22 cellular contexts compared by ENCODE assay signal in the genomic region with DNA sequence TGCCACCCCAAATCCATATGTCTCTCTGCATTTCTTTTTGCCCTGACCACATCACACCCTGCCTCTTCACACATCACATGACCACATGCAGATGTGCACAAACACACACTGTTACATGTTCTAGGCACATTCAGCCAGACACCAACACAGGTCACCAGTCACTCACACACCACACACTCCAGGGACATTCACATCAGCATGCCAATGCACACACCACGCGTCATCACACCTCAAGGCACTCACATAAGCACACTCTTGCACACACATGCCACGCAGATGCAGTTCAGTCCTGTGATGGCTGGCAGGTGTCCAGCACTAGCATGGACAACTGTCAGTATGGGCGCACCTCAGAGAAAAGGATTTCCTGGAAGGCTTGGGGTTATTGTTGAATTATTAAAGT.
DNase-seq lines count a peak whose midpoint lies in the region; ATAC-seq and TF ChIP-seq lines count a peak whose summit lies in the region.
"Had no signal": no experiment of that assay in that cellular context is flagged by ENCODE, and none has a peak within 500 bp of the region (broad histone marks: within the 10 kb centered on the region; RNA-seq: fewer than 3 reads in every experiment).

No MANE protein-coding gene starts in this region.

- H3K9me2 ChIP-seq in SK-N-SH, result no peaks in the 10 kb centered on the region

- no peaks in the 10 kb centered on the region for H3F3A ChIP-seq in SK-N-SH (replicated peaks; ENCODE audit: insufficient read depth)

- H3K27me3 Mint-ChIP-seq in stimulated activated memory B cell treated with anti-CD40 and anti-IgM and Interleukin-4, amounts not matched to agents 10 μg/mL and 1 μg/mL and 100 μg/mL, for 72 hours, result peaks cover 6% of the 10 kb centered on the region

- no peak overlapping the region for H3K4me3 Mint-ChIP-seq in stimulated activated memory B cell treated with anti-CD40 and anti-IgM and Interleukin-4, amounts not matched to agents 10 μg/mL and 1 μg/mL and 100 μg/mL, for 72 hours
- H3K4me3 Mint-ChIP-seq: CD4-positive, CD25-positive, alpha-beta regulatory T cell had no signal

- no peak overlapping the region for H3K27ac Mint-ChIP-seq in stimulated activated memory B cell treated with anti-CD40 and anti-IgM and Interleukin-4, amounts not matched to agents 10 μg/mL and 1 μg/mL and 100 μg/mL, for 72 hours
- H3K27ac Mint-ChIP-seq: CD4-positive, CD25-positive, alpha-beta regulatory T cell had no signal

- TF ChIP-seq EP300 in SK-N-SH (IDR thresholded peaks at IDR 0.05; ENCODE audit: borderline replicate concordance in 1 of 2, low read depth in 1 of 2, low read length in 1 of 2) (no peak), esophagus muscularis mucosa (IDR thresholded peaks at IDR 0.05) (no peak)

- H3K36me3 ChIP-seq in SK-N-SH (replicated peaks in 1 of 2; ENCODE audit: control insufficient read depth in 1 of 2, insufficient read depth in 2 of 2, low read length in 1 of 2) (no peaks in the 10 kb centered on the region), esophagus muscularis mucosa (no peaks in the 10 kb centered on the region)
- H3K36me3 ChIP-seq: BE2C had no signal

- intact Hi-C loops in esophagus muscularis mucosa (cut with DNase I), result no loop called here

- CTCF ChIA-PET in SK-N-SH (lab: Yijun Ruan, JAX), result no interaction called here

- H3K4me1 ChIP-seq in SK-N-SH (ENCODE audit: control insufficient read depth in 1 of 2, insufficient read depth in 2 of 2, low read depth in 1 of 2, low read length in 1 of 2), result no peaks in the 10 kb centered on the region; a peak in 1 of 4 replicates
- H3K4me1 ChIP-seq in esophagus muscularis mucosa, result no peaks in the 10 kb centered on the region
- H3K4me1 ChIP-seq: BE2C had no signal

- 72% methylated on average over 4 of the region's 4 CpGs for WGBS in SK-N-SH (ENCODE audit: low lambda C conversion rate)
- 100% methylated on average over 3 of the region's 4 CpGs for WGBS in esophagus muscularis mucosa

- peak; percentile 11 for DNase-seq in SK-N-SH
- DNase-seq in HFF-Myc (ENCODE audit: extremely low read depth, low read depth), result peak; percentile 5
- DNase-seq in esophagus muscularis mucosa (ENCODE audit: extremely low spot score), result peak; percentile 87
- DNase-seq in midbrain (lab: John Stamatoyannopoulos, UW), result no peak
- DNase-seq: BE2C; CD4-positive, CD25-positive, alpha-beta regulatory T cell; DMS153; DND-41; KG1; MM.1S; NCI-H2029; NCI-H446 treated with DMSO at 0.1 percent for 48 hours; NCI-H526; NCI-H82; NK-92 treated with Interleukin-12 subunit alpha and Interleukin-12 subunit beta, amount 100 ng/mL, for 24 hours; PC-3; SJCRH30 had no signal

- H3K9me3 Mint-ChIP-seq in stimulated activated memory B cell treated with anti-CD40 and anti-IgM and Interleukin-4, amounts not matched to agents 10 μg/mL and 1 μg/mL and 100 μg/mL, for 72 hours, result peaks cover 4% of the 10 kb centered on the region

- H2AFZ ChIP-seq in SK-N-SH (ENCODE audit: low read depth), result no peak overlapping the region

- no peak for TF ChIP-seq RAD21 in SK-N-SH (IDR thresholded peaks at IDR 0.05; ENCODE audit: low read length)

- H3K27me3 ChIP-seq in SK-N-SH (ENCODE audit: insufficient read depth) (no peaks in the 10 kb centered on the region), esophagus muscularis mucosa (peaks cover 0 to 7% (median 0%) of the 10 kb centered on the region in 4 donors)
- H3K27me3 ChIP-seq: BE2C, SJCRH30 had no signal

- no peaks in the 10 kb centered on the region for H3K4me1 Mint-ChIP-seq in stimulated activated memory B cell treated with anti-CD40 and anti-IgM and Interleukin-4, amounts not matched to agents 10 μg/mL and 1 μg/mL and 100 μg/mL, for 72 hours
- H3K4me1 Mint-ChIP-seq: CD4-positive, CD25-positive, alpha-beta regulatory T cell had no signal

- no peaks in the 10 kb centered on the region for H3K36me3 Mint-ChIP-seq in stimulated activated memory B cell treated with anti-CD40 and anti-IgM and Interleukin-4, amounts not matched to agents 10 μg/mL and 1 μg/mL and 100 μg/mL, for 72 hours
- H3K36me3 Mint-ChIP-seq: CD4-positive, CD25-positive, alpha-beta regulatory T cell had no signal

- H3K9ac ChIP-seq in SK-N-SH, result no peak overlapping the region

- no peaks in the 10 kb centered on the region for H4K20me1 ChIP-seq in SK-N-SH (ENCODE audit: insufficient read depth)

- TF ChIP-seq POLR2A in esophagus muscularis mucosa (IDR thresholded peaks at IDR 0.05; ENCODE audit: low read depth), result no peak

- POLR2A ChIA-PET in SK-N-SH (lab: Yijun Ruan, JAX), result no interaction called here

- H3K4me2 ChIP-seq in SK-N-SH, result no peak overlapping the region

- H3K79me2 ChIP-seq in SK-N-SH (ENCODE audit: insufficient read depth), result no peaks in the 10 kb centered on the region

- no peaks in the 10 kb centered on the region for H3K9me3 ChIP-seq in SK-N-SH
- peaks cover 0 to 2% (median under 1%) of the 10 kb centered on the region in 4 donors for H3K9me3 ChIP-seq in esophagus muscularis mucosa
- H3K9me3 ChIP-seq: BE2C, SJCRH30 had no signal

- H3K27ac ChIP-seq in SK-N-SH (ENCODE audit: low read depth in 2 of 2, low read length in 1 of 2) (no peak overlapping the region), esophagus muscularis mucosa (replicated peaks in 1 of 4) (no peak overlapping the region)
- H3K27ac ChIP-seq: 22Rv1, SJCRH30 had no signal

- H3K4me3 ChIP-seq in SK-N-SH (ENCODE audit: low read depth in 2 of 2, low read length in 1 of 2) (no peak overlapping the region), HFF-Myc (replicated peaks; ENCODE audit: low read depth, low read length) (no peak overlapping the region), esophagus muscularis mucosa (no peak overlapping the region)
- H3K4me3 ChIP-seq: SJCRH30 had no signal

- ATAC-seq in SK-N-SH treated with all-trans-retinoic acid at 6 μM for 48 hours (no peak), GM19023 (IDR thresholded peaks at IDR 0.05; ENCODE audit: unreplicated experiment) (no peak)
- ATAC-seq in stimulated activated memory B cell treated with anti-CD40 and anti-IgM and Interleukin-4, amounts not matched to agents 10 μg/mL and 1 μg/mL and 100 μg/mL, for 72 hours, result no peak
- ATAC-seq: PC-3, Right ventricle myocardium inferior had no signal

- TF ChIP-seq CTCF in SK-N-SH (IDR thresholded peaks at IDR 0.05) (no peak), HFF-Myc (IDR thresholded peaks at IDR 0.05; ENCODE audit: low read depth, low read length, missing control alignments) (no peak), esophagus muscularis mucosa (IDR thresholded peaks at IDR 0.05) (no peak)

TF ChIP-seq in SK-N-SH, 30 proteins besides CTCF, POLR2A, EP300 and RAD21 (continues in another document):
- no peak for TF ChIP-seq EZH2phosphoT487 (IDR thresholded peaks at IDR 0.05; ENCODE audit: borderline replicate concordance, low read depth)
- no peak for TF ChIP-seq FOSL2 (IDR thresholded peaks at IDR 0.05; ENCODE audit: borderline replicate concordance, low read depth)
- no peak for TF ChIP-seq GATA2 (CRISPR knock-in tag; IDR thresholded peaks at IDR 0.05)
- TF ChIP-seq, protein P1, sequence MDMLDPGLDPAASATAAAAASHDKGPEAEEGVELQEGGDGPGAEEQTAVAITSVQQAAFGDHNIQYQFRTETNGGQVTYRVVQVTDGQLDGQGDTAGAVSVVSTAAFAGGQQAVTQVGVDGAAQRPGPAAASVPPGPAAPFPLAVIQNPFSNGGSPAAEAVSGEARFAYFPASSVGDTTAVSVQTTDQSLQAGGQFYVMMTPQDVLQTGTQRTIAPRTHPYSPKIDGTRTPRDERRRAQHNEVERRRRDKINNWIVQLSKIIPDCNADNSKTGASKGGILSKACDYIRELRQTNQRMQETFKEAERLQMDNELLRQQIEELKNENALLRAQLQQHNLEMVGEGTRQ (IDR thresholded peaks at IDR 0.05; ENCODE audit: borderline replicate concordance, low read depth, low read length), result no peak
- TF ChIP-seq RXRA (IDR thresholded peaks at IDR 0.05; ENCODE audit: borderline replicate concordance, low read depth), result no peak
- no peak for TF ChIP-seq SIN3A (IDR thresholded peaks at IDR 0.05; ENCODE audit: borderline replicate concordance, low read depth, low read length)

TF ChIP-seq in SK-N-SH treated with all-trans-retinoic acid at 6 μM for 48 hours, 23 proteins besides CTCF, POLR2A, EP300 and RAD21 (continues in another document):
- TF ChIP-seq ZNF70 (CRISPR knock-in tag; IDR thresholded peaks at IDR 0.05) (no peak), POU6F1 (CRISPR knock-in tag; IDR thresholded peaks at IDR 0.05; ENCODE audit: borderline replicate concordance, low read depth) (no peak), ZNF565 (CRISPR knock-in tag; conservative IDR thresholded peaks at IDR 0.05; ENCODE audit: low read depth) (no peak), SNAI2 (CRISPR knock-in tag; IDR thresholded peaks at IDR 0.05) (no peak), TCF4 (CRISPR knock-in tag; IDR thresholded peaks at IDR 0.05; ENCODE audit: borderline replicate concordance) (no peak), PATZ1 (CRISPR knock-in tag; IDR thresholded peaks at IDR 0.05; ENCODE audit: borderline replicate concordance) (no peak), ZFP30 (CRISPR knock-in tag; IDR thresholded peaks at IDR 0.05) (no peak), ISL1 (CRISPR knock-in tag; IDR thresholded peaks at IDR 0.05) (no peak)
